8 cellular contexts compared by ENCODE assay signal in the genomic region with DNA sequence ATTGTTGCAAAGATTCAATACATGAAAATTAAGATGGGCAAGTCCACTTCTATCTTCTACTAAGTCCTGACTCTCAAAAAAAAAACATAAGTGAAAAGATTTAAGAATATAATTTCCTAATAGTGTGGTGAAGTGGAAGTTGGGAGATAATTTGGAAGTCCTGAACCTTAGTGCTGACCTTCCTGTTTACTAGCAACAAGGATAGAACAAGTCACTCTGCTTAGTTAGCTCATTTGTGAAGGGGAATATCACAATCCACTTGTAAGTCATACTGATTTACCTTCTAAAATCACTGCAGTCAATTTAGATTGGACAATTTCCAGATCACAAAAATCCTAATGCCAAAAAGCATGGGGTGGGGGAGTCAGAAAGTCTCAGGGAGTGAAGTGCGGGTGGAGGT.
"Had no signal": no experiment of that assay in that cellular context is flagged by ENCODE, and none has a peak within 500 bp of the region (broad histone marks: within the 10 kb centered on the region; RNA-seq: fewer than 3 reads in every experiment).

No MANE protein-coding gene starts in this region.

- ATAC-seq: GM12878 had no signal

- FAIRE-seq: G401.6, GM12878, GM12891, GM12892, GM18507, GM19239 had no signal

- DNase-seq: GDM1, GF-D8 had no signal

- H3K4me3 ChIP-seq: GM12878 had no signal
